Comparison of ENCODE assay signal across 9 cellular contexts in the genomic region with DNA sequence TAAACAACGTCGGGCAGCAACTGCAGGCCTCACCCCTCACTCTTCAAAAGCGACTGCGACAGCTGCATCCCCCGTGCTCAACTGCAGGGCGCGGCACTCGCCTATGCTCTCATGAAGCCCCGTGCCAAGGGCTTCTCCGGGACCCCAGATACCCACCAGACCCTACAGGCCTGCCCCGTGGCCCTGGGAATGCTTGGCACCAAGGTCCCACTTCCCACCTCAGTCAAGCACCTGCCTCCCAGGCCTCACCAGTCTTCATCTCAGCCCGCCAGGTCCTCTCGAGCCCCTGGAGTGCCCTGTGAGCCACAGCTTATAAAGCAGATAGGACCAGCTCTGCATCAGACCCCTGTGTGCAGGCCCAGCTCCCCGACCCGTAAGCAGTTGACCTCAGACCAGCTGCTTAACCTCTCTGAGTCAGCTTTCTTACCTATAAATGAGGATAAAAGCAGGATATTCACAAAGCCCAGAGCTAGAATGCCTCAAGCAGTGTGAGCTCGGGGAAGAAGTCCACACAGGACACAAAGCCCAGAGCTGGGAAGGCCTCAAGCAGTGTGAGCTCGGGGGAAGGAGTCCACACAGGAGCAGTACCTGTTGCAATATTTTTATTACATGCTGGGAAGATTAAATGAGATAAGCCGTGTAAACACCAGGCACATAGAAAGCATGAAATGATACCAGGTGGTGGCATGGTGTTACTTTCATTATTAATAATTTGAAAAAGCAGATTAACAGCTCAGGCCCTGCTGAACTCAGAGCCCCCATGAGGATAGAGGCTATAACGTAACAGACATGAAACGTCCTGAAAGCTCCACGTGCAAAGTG.
A peak's percentile ranks its signal among the peaks of the same experiment; 100 is the strongest.
DNase-seq lines count a peak whose midpoint lies in the region; ATAC-seq and TF ChIP-seq lines count a peak whose summit lies in the region.
"Had no signal": no experiment of that assay in that cellular context is flagged by ENCODE, and none has a peak within 500 bp of the region (broad histone marks: within the 10 kb centered on the region; RNA-seq: fewer than 3 reads in every experiment).

No MANE protein-coding gene starts in this region.

- no peaks in the 10 kb centered on the region for H3K36me3 Mint-ChIP-seq in CD8-positive, alpha-beta memory T cell
- H3K36me3 Mint-ChIP-seq in T-helper 17 cell (ENCODE audit: low read depth): no peaks in the 10 kb centered on the region
- no peaks in the 10 kb centered on the region for H3K36me3 Mint-ChIP-seq in naive thymus-derived CD8-positive, alpha-beta T cell

- in situ Hi-C loops in KBM-7 (cut with MboI; ENCODE audit: low pct_unique_long_range_greater_than_20kb, low sequenced_read_pairs): no loop called here

- H3K27me3 Mint-ChIP-seq in CD8-positive, alpha-beta memory T cell: no peaks in the 10 kb centered on the region
- no peaks in the 10 kb centered on the region for H3K27me3 Mint-ChIP-seq in T-helper 17 cell
- H3K27me3 Mint-ChIP-seq in naive thymus-derived CD8-positive, alpha-beta T cell: no peaks in the 10 kb centered on the region

- peak; percentile 25 for ATAC-seq in T-helper 17 cell
- ATAC-seq in naive thymus-derived CD8-positive, alpha-beta T cell: peak in 1 of 2 donors; percentile 26

- H3K27ac Mint-ChIP-seq in CD8-positive, alpha-beta memory T cell: peak overlapping the region in 6 of 8 donors; percentile 5 to 81 (median 68)
- H3K27ac Mint-ChIP-seq in T-helper 17 cell: no peak overlapping the region
- H3K27ac Mint-ChIP-seq in naive thymus-derived CD8-positive, alpha-beta T cell: peak overlapping the region; percentile 40 to 95 (median 91)

- peaks cover 10% of the 10 kb centered on the region for H3K4me1 ChIP-seq in CD8-positive, alpha-beta memory T cell (ENCODE audit: insufficient read depth, low read length)

- no peaks in the 10 kb centered on the region for H3K27me3 ChIP-seq in CD8-positive, alpha-beta memory T cell (ENCODE audit: insufficient read depth, low read length, poor library complexity, severe bottlenecking)

- peaks cover 24 to 43% (median 25%) of the 10 kb centered on the region in 3 donors for H3K4me1 Mint-ChIP-seq in CD8-positive, alpha-beta memory T cell
- peaks cover 21% of the 10 kb centered on the region for H3K4me1 Mint-ChIP-seq in T-helper 17 cell
- peaks cover 35 to 59% (median 52%) of the 10 kb centered on the region in 4 donors for H3K4me1 Mint-ChIP-seq in naive thymus-derived CD8-positive, alpha-beta T cell

- no peak for TF ChIP-seq CTCF in GM20000 (IDR thresholded peaks at IDR 0.05; ENCODE audit: extremely low read depth, missing control alignments)

- H3K27ac ChIP-seq in CD8-positive, alpha-beta memory T cell (ENCODE audit: low read depth, low read length): no peak overlapping the region

- H3K9me3 ChIP-seq in CD8-positive, alpha-beta memory T cell (ENCODE audit: low read length): no peaks in the 10 kb centered on the region
- H3K9me3 ChIP-seq in T-helper 17 cell (ENCODE audit: control insufficient read depth, low read length, poor library complexity, severe bottlenecking): no peaks in the 10 kb centered on the region

- H3K9me3 Mint-ChIP-seq in CD8-positive, alpha-beta memory T cell: no peaks in the 10 kb centered on the region
- H3K9me3 Mint-ChIP-seq in naive thymus-derived CD8-positive, alpha-beta T cell: no peaks in the 10 kb centered on the region

- CTCF ChIA-PET in CD8-positive, alpha-beta memory T cell (lab: Charles Lee): interaction anchor here (1.2 to 2.1 kb wide), 6 partner anchors 15 to 95 kb away, joined by 3 to 6 read pairs (median 4); no protein-coding TSS in a partner anchor

- POLR2A ChIA-PET in CD8-positive, alpha-beta memory T cell (lab: Charles Lee): interaction anchor here (0.6 to 0.7 kb wide), 3 partner anchors 14 to 32 kb away, joined by 3 to 10 read pairs (median 4); no protein-coding TSS in a partner anchor
- POLR2A ChIA-PET in naive thymus-derived CD8-positive, alpha-beta T cell (lab: Charles Lee): interaction anchor here (1.3 to 2.1 kb wide), 4 partner anchors 9 to 36 kb away, joined by 3 to 11 read pairs (median 4); no protein-coding TSS in a partner anchor

- no peak for DNase-seq in CD8-positive, alpha-beta memory T cell
- DNase-seq in GM20000 (ENCODE audit: low spot score): peak; percentile 39
- DNase-seq in T-helper 17 cell: peak in 1 of 3 donors; percentile 1
- DNase-seq in naive thymus-derived CD8-positive, alpha-beta T cell: no peak
- no peak for DNase-seq in KBM-7
- DNase-seq in MV-4-11 (lab: John Stamatoyannopoulos, UW): no peak
- DNase-seq in amygdala (lab: John Stamatoyannopoulos, UW): no peak
- DNase-seq in NCI-H1417 (lab: John Stamatoyannopoulos, UW): no peak
- DNase-seq: NCI-H187 had no signal

- H3K4me3 ChIP-seq in CD8-positive, alpha-beta memory T cell (ENCODE audit: low read length): no peak overlapping the region

- no peaks in the 10 kb centered on the region for H3K36me3 ChIP-seq in CD8-positive, alpha-beta memory T cell (ENCODE audit: insufficient read depth, low read length)

- peak overlapping the region in 3 of 7 donors; percentile 31 to 63 (median 56) for H3K4me3 Mint-ChIP-seq in CD8-positive, alpha-beta memory T cell
- no peak overlapping the region for H3K4me3 Mint-ChIP-seq in T-helper 17 cell
- H3K4me3 Mint-ChIP-seq in naive thymus-derived CD8-positive, alpha-beta T cell: peak overlapping the region in 7 of 10 donors; percentile 6 to 81 (median 45)
